ENCODE assay signal across 1 cellular context in the genomic region with DNA sequence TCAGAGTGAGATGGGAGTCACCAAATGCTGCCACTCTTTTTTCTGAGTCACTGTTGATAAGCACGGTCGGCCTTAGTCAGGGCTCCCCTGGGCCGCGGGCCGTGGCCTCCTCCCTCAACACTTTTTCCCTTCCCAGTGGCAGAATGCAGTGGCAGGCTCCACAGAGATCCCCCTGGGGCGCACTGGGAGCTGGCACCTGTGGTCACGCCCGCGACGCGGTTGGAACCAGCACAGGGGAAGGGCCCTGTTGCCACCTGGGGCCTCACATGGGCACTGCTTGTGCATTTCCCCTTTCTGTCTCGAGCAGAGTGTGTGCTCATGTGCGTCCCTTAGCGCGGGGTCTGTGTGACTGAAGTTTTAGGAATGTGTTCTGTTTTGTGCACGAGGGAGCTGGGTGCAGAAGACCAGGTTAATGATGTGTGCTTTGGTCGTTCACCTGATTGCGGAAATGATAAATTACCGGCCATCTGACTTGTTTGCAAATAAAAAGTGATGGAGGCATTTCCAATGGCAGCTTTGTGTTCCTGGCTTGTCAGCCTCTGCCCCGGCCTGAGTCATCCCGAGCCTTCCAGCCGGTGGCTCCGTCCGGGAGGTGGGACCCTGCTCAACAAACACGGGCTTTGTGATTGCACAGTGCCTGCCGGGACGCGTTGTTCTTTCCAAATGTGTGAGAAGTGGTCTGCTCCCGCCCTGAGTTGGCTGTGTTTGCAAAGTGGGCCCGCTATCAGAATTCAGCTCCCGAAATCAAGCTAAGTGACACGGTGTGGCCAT.
TF ChIP-seq lines count a peak whose summit lies in the region.

No MANE protein-coding gene starts in this region.

TF ChIP-seq in K562, 482 proteins besides CTCF, POLR2A, EP300 and RAD21 (continued from another document):
- TF ChIP-seq, protein P1, sequence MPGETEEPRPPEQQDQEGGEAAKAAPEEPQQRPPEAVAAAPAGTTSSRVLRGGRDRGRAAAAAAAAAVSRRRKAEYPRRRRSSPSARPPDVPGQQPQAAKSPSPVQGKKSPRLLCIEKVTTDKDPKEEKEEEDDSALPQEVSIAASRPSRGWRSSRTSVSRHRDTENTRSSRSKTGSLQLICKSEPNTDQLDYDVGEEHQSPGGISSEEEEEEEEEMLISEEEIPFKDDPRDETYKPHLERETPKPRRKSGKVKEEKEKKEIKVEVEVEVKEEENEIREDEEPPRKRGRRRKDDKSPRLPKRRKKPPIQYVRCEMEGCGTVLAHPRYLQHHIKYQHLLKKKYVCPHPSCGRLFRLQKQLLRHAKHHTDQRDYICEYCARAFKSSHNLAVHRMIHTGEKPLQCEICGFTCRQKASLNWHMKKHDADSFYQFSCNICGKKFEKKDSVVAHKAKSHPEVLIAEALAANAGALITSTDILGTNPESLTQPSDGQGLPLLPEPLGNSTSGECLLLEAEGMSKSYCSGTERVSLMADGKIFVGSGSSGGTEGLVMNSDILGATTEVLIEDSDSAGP (CRISPR knock-in tag; IDR thresholded peaks at IDR 0.05), result no peak
- TF ChIP-seq ZNF124 (CRISPR knock-in tag; IDR thresholded peaks at IDR 0.05) (no peak), SMARCA4 (IDR thresholded peaks at IDR 0.05) (peak; percentile 72), ZNF282 (CRISPR knock-in tag; IDR thresholded peaks at IDR 0.05) (no peak), ZNF311 (CRISPR knock-in tag; IDR thresholded peaks at IDR 0.05) (peak; percentile 31; the same call in 1 of the 2 replicates), MYBL2 (IDR thresholded peaks at IDR 0.05; ENCODE audit: low read depth) (no peak), MYBL2 (CRISPR knock-in tag; IDR thresholded peaks at IDR 0.05; ENCODE audit: borderline replicate concordance) (no peak), ZKSCAN3 (CRISPR knock-in tag; IDR thresholded peaks at IDR 0.05) (no peak), BCOR (IDR thresholded peaks at IDR 0.05) (no peak), CHD2 (IDR thresholded peaks at IDR 0.05; ENCODE audit: low read depth, low read length) (no peak), ZZZ3 (IDR thresholded peaks at IDR 0.05) (no peak), ZFP30 (CRISPR knock-in tag; IDR thresholded peaks at IDR 0.05; ENCODE audit: borderline replicate concordance) (no peak), L3MBTL2 (IDR thresholded peaks at IDR 0.05) (peak; percentile 52; the same call in 1 of the 2 replicates), CBFB (CRISPR knock-in tag; IDR thresholded peaks at IDR 0.05) (no peak), SPI1 (IDR thresholded peaks at IDR 0.05; ENCODE audit: borderline replicate concordance, low read depth, low read length) (peak; percentile 77; the same call in 1 of the 2 replicates), SP2 (IDR thresholded peaks at IDR 0.05; ENCODE audit: extremely low read depth, low read depth, low read length, poor library complexity, severe bottlenecking) (no peak), POLR2AphosphoS2 (IDR thresholded peaks at IDR 0.05; ENCODE audit: low read length) (no peak), CREM (IDR thresholded peaks at IDR 0.05; ENCODE audit: low read depth) (no peak), KAT2B (IDR thresholded peaks at IDR 0.05; ENCODE audit: low read depth, low read length) (no peak), MBD2 (IDR thresholded peaks at IDR 0.05; ENCODE audit: borderline replicate concordance, low read depth) (no peak), EGR1 (conservative IDR thresholded peaks at IDR 0.05) (no peak), C11orf30 (IDR thresholded peaks at IDR 0.05; ENCODE audit: low read depth) (peak; percentile 64), EZH2 (IDR thresholded peaks at IDR 0.05; ENCODE audit: borderline replicate concordance, low read depth, low read length) (no peak), ZEB2 (IDR thresholded peaks at IDR 0.05) (no peak), ATF1 (CRISPR knock-in tag; IDR thresholded peaks at IDR 0.05) (no peak), ATF1 (tag; IDR thresholded peaks at IDR 0.05) (0 out of 2 replicates have a peak, but pooled peaks have one; percentile 22)
- TF ChIP-seq, protein P2, sequence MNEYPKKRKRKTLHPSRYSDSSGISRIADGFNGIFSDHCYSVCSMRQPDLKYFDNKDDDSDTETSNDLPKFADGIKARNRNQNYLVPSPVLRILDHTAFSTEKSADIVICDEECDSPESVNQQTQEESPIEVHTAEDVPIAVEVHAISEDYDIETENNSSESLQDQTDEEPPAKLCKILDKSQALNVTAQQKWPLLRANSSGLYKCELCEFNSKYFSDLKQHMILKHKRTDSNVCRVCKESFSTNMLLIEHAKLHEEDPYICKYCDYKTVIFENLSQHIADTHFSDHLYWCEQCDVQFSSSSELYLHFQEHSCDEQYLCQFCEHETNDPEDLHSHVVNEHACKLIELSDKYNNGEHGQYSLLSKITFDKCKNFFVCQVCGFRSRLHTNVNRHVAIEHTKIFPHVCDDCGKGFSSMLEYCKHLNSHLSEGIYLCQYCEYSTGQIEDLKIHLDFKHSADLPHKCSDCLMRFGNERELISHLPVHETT (CRISPR knock-in tag; conservative IDR thresholded peaks at IDR 0.05 in 1 of 2, IDR thresholded peaks at IDR 0.05 in 1 of 2), result no peak
TF ChIP-seq in K562: peak in this region for 37.
